ENCODE assay signal across 13 cellular contexts in genomic region chr10:28841625-28842024, GRCh38.
DNase-seq lines count a peak whose midpoint lies in the region; ATAC-seq and TF ChIP-seq lines count a peak whose summit lies in the region.
"Had no signal": no experiment of that assay in that cellular context is flagged by ENCODE, and none has a peak within 500 bp of the region (broad histone marks: within the 10 kb centered on the region; RNA-seq: fewer than 3 reads in every experiment).

No MANE protein-coding gene starts in this region.

- no peak overlapping the region for H3K27ac Mint-ChIP-seq in activated CD4-positive, alpha-beta T cell treated with anti-CD3 and anti-CD28 coated beads, Interleukin-2, amount 10 ng/mL, durations not matched to agents 7 days and 5 days
- H3K27ac Mint-ChIP-seq: CD8-positive, alpha-beta memory T cell had no signal

- no peaks in the 10 kb centered on the region for H3K4me1 Mint-ChIP-seq in activated CD4-positive, alpha-beta T cell treated with anti-CD3 and anti-CD28 coated beads, Interleukin-2, amount 10 ng/mL, durations not matched to agents 7 days and 5 days
- H3K4me1 Mint-ChIP-seq: CD8-positive, alpha-beta memory T cell had no signal

- DNase-seq in GM03348 (ENCODE audit: low spot score) (peak; percentile 30), T1000 (lab: John Stamatoyannopoulos, UW) (peak; percentile 15), Right ventricle myocardium superior (no peak), skeletal muscle cell (ENCODE audit: low read depth) (peak; percentile 28), erythroblast (lab: John Stamatoyannopoulos, UW) (no peak), C1 segment of cervical spinal cord (lab: John Stamatoyannopoulos, UW) (no peak)
- DNase-seq in activated CD4-positive, alpha-beta T cell treated with anti-CD3 and anti-CD28 coated beads, Interleukin-2, amount 10 ng/mL, durations not matched to agents 7 days and 5 days, result no peak
- DNase-seq: activated T-cell treated with anti-CD3 and anti-CD28 coated beads for 4 hours; amygdala; CD8-positive, alpha-beta memory T cell; NCI-H146; NCI-H748 treated with DMSO at 0.1 percent for 48 hours had no signal

- no peak overlapping the region for H3K4me3 ChIP-seq in skeletal muscle cell (ENCODE audit: low read depth, low read length)

- ATAC-seq in Right ventricle myocardium superior (ENCODE audit: poor library complexity) (peak; percentile 51), esophagus mucosa (no peak)

- POLR2A ChIA-PET in activated CD4-positive, alpha-beta T cell treated with anti-CD3 and anti-CD28 coated beads, Interleukin-2, amount 10 ng/mL, durations not matched to agents 7 days and 5 days (lab: Charles Lee), result no interaction called here

- CTCF ChIA-PET in activated CD4-positive, alpha-beta T cell treated with anti-CD3 and anti-CD28 coated beads, Interleukin-2, amount 10 ng/mL, durations not matched to agents 7 days and 5 days (lab: Charles Lee), result no interaction called here

- no peak overlapping the region for H3K4me3 Mint-ChIP-seq in activated CD4-positive, alpha-beta T cell treated with anti-CD3 and anti-CD28 coated beads, Interleukin-2, amount 10 ng/mL, durations not matched to agents 7 days and 5 days
- H3K4me3 Mint-ChIP-seq: CD8-positive, alpha-beta memory T cell had no signal

- no peaks in the 10 kb centered on the region for H3K27me3 Mint-ChIP-seq in activated CD4-positive, alpha-beta T cell treated with anti-CD3 and anti-CD28 coated beads, Interleukin-2, amount 10 ng/mL, durations not matched to agents 7 days and 5 days

- no peak for TF ChIP-seq POLR2A in erythroblast (IDR thresholded peaks at IDR 0.05; ENCODE audit: low read length)

- intact Hi-C loops in Right ventricle myocardium superior (cut with DNase I), result loop anchor here (5.0 kb wide), 1 partner anchor 146 kb away; no protein-coding TSS in a partner anchor

- no peaks in the 10 kb centered on the region for H3K9me3 Mint-ChIP-seq in activated CD4-positive, alpha-beta T cell treated with anti-CD3 and anti-CD28 coated beads, Interleukin-2, amount 10 ng/mL, durations not matched to agents 7 days and 5 days

- no peaks in the 10 kb centered on the region for H3K36me3 Mint-ChIP-seq in activated CD4-positive, alpha-beta T cell treated with anti-CD3 and anti-CD28 coated beads, Interleukin-2, amount 10 ng/mL, durations not matched to agents 7 days and 5 days (ENCODE audit: low read depth)
- H3K36me3 Mint-ChIP-seq: CD8-positive, alpha-beta memory T cell had no signal

Comparison
In these comparisons a context has a peak if more than half of its experiments do, and no peak if none do; other contexts are left out.
1. DNase-seq: peak in GM03348 (single experiment), T1000 (single experiment) and skeletal muscle cell (single experiment); none in Right ventricle myocardium superior (single experiment), activated CD4-positive, alpha-beta T cell treated with anti-CD3 and anti-CD28 coated beads, Interleukin-2, amount 10 ng/mL, durations not matched to agents 7 days and 5 days (single experiment), erythroblast (0 of 2) and C1 segment of cervical spinal cord (0 of 14).